In the genomic region with DNA sequence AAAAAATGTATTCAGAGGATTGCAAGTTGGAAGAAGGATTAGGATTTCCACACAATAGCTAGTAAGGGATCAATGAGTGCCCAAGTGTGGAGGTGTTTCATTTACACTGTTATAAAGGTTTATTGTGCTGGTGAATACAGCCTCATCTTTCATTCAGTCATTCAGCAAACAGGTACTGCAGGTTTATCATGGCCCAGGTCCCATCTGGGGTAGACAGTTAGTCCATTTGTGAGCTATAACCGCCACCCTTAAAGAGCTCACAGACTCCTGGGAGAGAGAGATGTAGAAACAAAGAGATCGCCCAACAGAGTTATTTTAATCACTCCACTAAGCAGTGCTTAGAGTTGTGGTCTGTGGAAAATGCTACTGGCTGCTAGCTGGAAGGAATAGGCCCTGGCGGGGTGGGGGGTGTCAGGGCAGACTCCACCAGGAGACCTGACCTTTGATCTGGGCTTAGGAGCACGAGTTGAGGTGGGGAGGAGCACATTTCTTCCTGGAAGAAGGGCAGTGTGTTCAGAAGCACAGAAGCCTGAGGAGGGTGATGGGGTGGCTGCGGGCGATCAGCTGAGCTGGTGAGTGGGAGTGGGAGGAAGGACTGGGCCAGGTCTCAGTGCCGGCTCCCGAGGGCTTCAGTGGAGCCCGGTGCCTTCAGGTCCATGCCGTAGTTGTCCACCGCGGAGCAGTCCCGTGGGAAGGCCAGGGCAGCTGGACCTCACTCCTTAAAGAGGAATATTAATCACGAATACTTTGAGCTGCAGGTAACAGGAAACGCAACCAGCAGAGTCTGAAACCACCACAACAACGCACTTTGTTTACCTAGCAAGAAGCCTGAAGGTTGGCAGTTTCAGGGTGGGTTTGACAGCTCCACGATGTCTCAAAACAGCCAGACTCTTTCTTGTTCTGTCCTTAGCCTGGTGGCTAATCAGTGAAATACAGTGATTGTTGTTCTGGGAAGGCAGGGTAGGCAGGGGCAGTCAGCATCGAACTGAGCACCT, we compare ENCODE assay signal across 8 cellular contexts. TPM values are rescaled to one million over a fixed set of nuclear protein-coding genes. Genes with fewer than 3 reads are reported as not detected.
DNase-seq lines count a peak whose midpoint lies in the region; ATAC-seq, FAIRE-seq and TF ChIP-seq lines count a peak whose summit lies in the region.
"Had no signal": no experiment of that assay in that cellular context is flagged by ENCODE, and none has a peak within 500 bp of the region (broad histone marks: within the 10 kb centered on the region; RNA-seq: fewer than 3 reads in every experiment).

No MANE protein-coding gene starts in this region.

- intact Hi-C loops in OCI-LY7 (cut with micrococcal nuclease; ENCODE audit: unreplicated experiment) (no loop called here), endothelial cell of umbilical vein (cut with micrococcal nuclease) (no loop called here), psoas muscle (cut with DNase I) (no loop called here)

- peaks cover 10% of the 10 kb centered on the region for H3K36me3 Mint-ChIP-seq in osteocyte (ENCODE audit: unreplicated experiment)
- H3K36me3 Mint-ChIP-seq: naive B cell had no signal

- DNase-seq in GM18507 (ENCODE audit: extremely low spot score, insufficient read length, low read depth) (no peak), OCI-LY7 (ENCODE audit: low spot score) (no peak), endothelial cell of umbilical vein (ENCODE audit: low read depth, low spot score) (no peak), psoas muscle (no peak), WERI-Rb-1 (no peak), osteocyte (ENCODE audit: extremely low spot score, unreplicated experiment) (no peak), NOMO-1 treated with dmso at 0.1 percent for 144 hours (lab: John Stamatoyannopoulos, UW; ENCODE audit: unreplicated experiment) (no peak)
- DNase-seq: naive B cell had no signal

- H3K27me3 Mint-ChIP-seq in osteocyte (ENCODE audit: unreplicated experiment), result no peaks in the 10 kb centered on the region
- H3K27me3 Mint-ChIP-seq: naive B cell had no signal

- no peaks in the 10 kb centered on the region for H3K9me1 ChIP-seq in endothelial cell of umbilical vein (replicated peaks; ENCODE audit: control insufficient read depth, extremely low read depth, insufficient read depth, low read length)

- H3K4me3 ChIP-seq in OCI-LY7 (ENCODE audit: low read depth, low read length, poor library complexity, severe bottlenecking) (no peak overlapping the region), endothelial cell of umbilical vein (replicated peaks in 1 of 3; ENCODE audit: insufficient read depth in 1 of 3, low read depth in 1 of 3, low read length in 3 of 3) (no peak overlapping the region), psoas muscle (no peak overlapping the region), WERI-Rb-1 (ENCODE audit: low read depth, low read length) (no peak overlapping the region)

- CTCF ChIA-PET in OCI-LY7 (lab: Charles Lee; ENCODE audit: unreplicated experiment) (no interaction called here), endothelial cell of umbilical vein (lab: Charles Lee) (interaction anchor here (1.0 to 2.5 kb wide), 2 partner anchors 11 to 17 kb away, joined by 4 to 8 read pairs; partner anchors contain the start of gene TOM1)

- no peak for TF ChIP-seq POLR2A in endothelial cell of umbilical vein (IDR thresholded peaks at IDR 0.05; ENCODE audit: low read depth, low read length)

- no peaks in the 10 kb centered on the region for H3K9me3 ChIP-seq in OCI-LY7 (ENCODE audit: low read length)
- H3K9me3 ChIP-seq in endothelial cell of umbilical vein (replicated peaks; ENCODE audit: control insufficient read depth, insufficient read depth, low read length), result no peaks in the 10 kb centered on the region
- H3K9me3 ChIP-seq in psoas muscle, result no peaks in the 10 kb centered on the region
- H3K9me3 ChIP-seq in WERI-Rb-1 (ENCODE audit: severe bottlenecking), result no peaks in the 10 kb centered on the region

- no peak overlapping the region for H3K27ac Mint-ChIP-seq in osteocyte (ENCODE audit: unreplicated experiment)

- no peak for ATAC-seq in psoas muscle

- H2AFZ ChIP-seq in OCI-LY7 (ENCODE audit: low read length) (no peak overlapping the region), endothelial cell of umbilical vein (ENCODE audit: low read depth, low read length) (no peak overlapping the region)

- dilution Hi-C loops in endothelial cell of umbilical vein (cut with MboI; ENCODE audit: extremely low pct_ligation_motif_present, low sequenced_read_pairs), result no loop called here

- H3K4me2 ChIP-seq in OCI-LY7 (ENCODE audit: low read length) (peak overlapping the region; percentile 25; the same call in 1 of the 2 replicates), endothelial cell of umbilical vein (ENCODE audit: insufficient read depth, low read length) (no peak overlapping the region)

- TF ChIP-seq CTCF in OCI-LY7 (conservative IDR thresholded peaks at IDR 0.05; ENCODE audit: low read length) (no peak), endothelial cell of umbilical vein (IDR thresholded peaks at IDR 0.05; ENCODE audit: extremely low read depth in 1 of 2, insufficient read depth in 1 of 2, low read depth in 1 of 2, low read length in 2 of 2) (no peak), psoas muscle (IDR thresholded peaks at IDR 0.05) (no peak), WERI-Rb-1 (IDR thresholded peaks at IDR 0.05; ENCODE audit: low read depth, low read length) (no peak), osteocyte (IDR thresholded peaks at IDR 0.05) (no peak)

- peaks cover 39% of the 10 kb centered on the region for H3K4me1 Mint-ChIP-seq in osteocyte (ENCODE audit: unreplicated experiment)

- BruUV-seq in OCI-LY7 (replicated peaks; lab: Mats Ljungman, UMichigan) (no TSS peak), endothelial cell of umbilical vein (replicated peaks; lab: Mats Ljungman, UMichigan) (no TSS peak)

- no peak overlapping the region for H3K4me3 Mint-ChIP-seq in osteocyte (ENCODE audit: unreplicated experiment)

- H3K36me3 ChIP-seq in OCI-LY7 (ENCODE audit: insufficient read depth, low read length), result no peaks in the 10 kb centered on the region
- no peaks in the 10 kb centered on the region for H3K36me3 ChIP-seq in endothelial cell of umbilical vein (ENCODE audit: control insufficient read depth in 2 of 2, extremely low read depth in 1 of 2, insufficient read depth in 2 of 2, low read length in 2 of 2)
- peaks cover 0 to 17% of the 10 kb centered on the region in 2 donors for H3K36me3 ChIP-seq in psoas muscle (ENCODE audit: insufficient read depth in 1 of 2, low read depth in 1 of 2)
- no peaks in the 10 kb centered on the region for H3K36me3 ChIP-seq in WERI-Rb-1

- H3K9ac ChIP-seq in endothelial cell of umbilical vein (replicated peaks; ENCODE audit: extremely low read depth, insufficient read depth, low read length), result no peak overlapping the region

- H3K27ac ChIP-seq in OCI-LY7 (ENCODE audit: low read depth, low read length, poor library complexity, severe bottlenecking), result no peak overlapping the region
- H3K27ac ChIP-seq in endothelial cell of umbilical vein (ENCODE audit: insufficient read depth, low read depth, low read length), result peak overlapping the region; percentile 15
- peak overlapping the region; percentile 95 for H3K27ac ChIP-seq in psoas muscle
- no peak overlapping the region for H3K27ac ChIP-seq in WERI-Rb-1

- WGBS in psoas muscle, 3 donors, result 66 to 76% (median 73%) methylated on average over 18 of the region's 18 CpGs

- no peaks in the 10 kb centered on the region for H3K9me2 ChIP-seq in OCI-LY7 (ENCODE audit: insufficient read depth, low read length)

- no peaks in the 10 kb centered on the region for H3K79me2 ChIP-seq in OCI-LY7 (ENCODE audit: insufficient read depth, low read depth, low read length)
- H3K79me2 ChIP-seq in endothelial cell of umbilical vein (ENCODE audit: control insufficient read depth, insufficient read depth, low read length), result peaks cover 25% of the 10 kb centered on the region

- FAIRE-seq in GM18507 (lab: Jason Lieb, UNC) (peak; percentile 63), endothelial cell of umbilical vein (lab: Jason Lieb, UNC) (no peak)

- no peaks in the 10 kb centered on the region for H3K27me3 ChIP-seq in endothelial cell of umbilical vein (ENCODE audit: control insufficient read depth in 2 of 2, insufficient read depth in 2 of 2, low read length in 2 of 2)
- H3K27me3 ChIP-seq in psoas muscle (ENCODE audit: insufficient read depth in 3 of 3, low read length in 2 of 3), result no peaks in the 10 kb centered on the region
- H3K27me3 ChIP-seq in WERI-Rb-1 (ENCODE audit: insufficient read depth, low read depth, severe bottlenecking), result no peaks in the 10 kb centered on the region

- no peaks in the 10 kb centered on the region for H4K20me1 ChIP-seq in OCI-LY7 (ENCODE audit: insufficient read depth, low read length)
- no peaks in the 10 kb centered on the region for H4K20me1 ChIP-seq in endothelial cell of umbilical vein (replicated peaks; ENCODE audit: control insufficient read depth, extremely low read depth, insufficient read depth, low read length)

- H3K9me3 Mint-ChIP-seq in osteocyte (ENCODE audit: unreplicated experiment), result no peaks in the 10 kb centered on the region
- H3K9me3 Mint-ChIP-seq: naive B cell had no signal

- POLR2A ChIA-PET in OCI-LY7 (lab: Charles Lee), result interaction anchor here (0.6 to 0.7 kb wide), 3 partner anchors 13 to 1794 kb away, joined by 4 to 6 read pairs (median 5); no protein-coding TSS in a partner anchor
- POLR2A ChIA-PET in endothelial cell of umbilical vein (lab: Charles Lee), result interaction anchor here (1.1 kb wide), 1 partner anchor 11 kb away, joined by 3 read pairs; the partner anchor contains the start of gene TOM1

- peaks cover 51% of the 10 kb centered on the region for H3K4me1 ChIP-seq in OCI-LY7 (ENCODE audit: insufficient read depth, low read length, poor library complexity, severe bottlenecking)
- peaks cover 59% of the 10 kb centered on the region for H3K4me1 ChIP-seq in endothelial cell of umbilical vein (ENCODE audit: control insufficient read depth, extremely low read depth, insufficient read depth, low read length)
- H3K4me1 ChIP-seq in psoas muscle, result peaks cover 96% of the 10 kb centered on the region

RNA-seq across cellular contexts. Expression of gene TOM1, which starts 11.2 kb away (rescaled TPM):
- 14.6 and 22.7 TPM in 2 replicates for total RNA-seq in OCI-LY7 (2014; rRNA removed; shearing (Covaris generic))
- total RNA-seq in OCI-LY7 (2022) (24.4 and 30.6 TPM in 2 replicates), endothelial cell of umbilical vein (36.4 and 44.5 TPM in 2 replicates), psoas muscle (100 to 1,000 TPM in 3 of 4 donors, 10 to 100 TPM in 1; 91.7 to 187 (median 156) TPM), osteocyte (55.5 and 57.6 TPM in 2 replicates)
- polyA plus RNA-seq in endothelial cell of umbilical vein (74.4 and 74.6 TPM in 2 replicates), psoas muscle (100 to 1,000 TPM in 1 of 3 donors, 10 to 100 TPM in 2; 69.7 to 116 (median 92.4) TPM)
- polyA plus RNA-seq in endothelial cell of umbilical vein (2011; cell fraction: cytosol; rRNA removed), result 64.6 and 74.8 TPM in 2 replicates
- 57.8 and 92.1 TPM in 2 replicates for polyA plus RNA-seq in endothelial cell of umbilical vein (2011; cell fraction: nucleus; rRNA removed)
- polyA plus RNA-seq in endothelial cell of umbilical vein (2012), result 38.9 and 41.3 TPM in 2 replicates
- polyA minus RNA-seq in endothelial cell of umbilical vein, result 100 and 123 TPM in 2 replicates
- 12.3 TPM for polyA minus RNA-seq in endothelial cell of umbilical vein (2011; cell fraction: cytosol; rRNA and poly(A)+ RNA removed)
- polyA minus RNA-seq in endothelial cell of umbilical vein (2011; cell fraction: nucleus; rRNA and poly(A)+ RNA removed), result 59.4 and 79.5 TPM in 2 replicates

RNA-seq across cellular contexts. Expression of gene HMGXB4, which starts 53.6 kb away (rescaled TPM):
- total RNA-seq in OCI-LY7 (2014; rRNA removed; shearing (Covaris generic)), result 25.0 and 25.2 TPM in 2 replicates
- 46.9 and 50.2 TPM in 2 replicates for total RNA-seq in OCI-LY7 (2022)
- total RNA-seq in endothelial cell of umbilical vein, result 29.5 and 30.5 TPM in 2 replicates
- 11.1 and 12.2 TPM in 2 replicates for polyA plus RNA-seq in endothelial cell of umbilical vein
- 15.1 and 16.1 TPM in 2 replicates for polyA plus RNA-seq in endothelial cell of umbilical vein (2011; cell fraction: cytosol; rRNA removed)
- 28.3 and 44.3 TPM in 2 replicates for polyA plus RNA-seq in endothelial cell of umbilical vein (2011; cell fraction: nucleus; rRNA removed)
- 15.4 and 19.6 TPM in 2 replicates for polyA plus RNA-seq in endothelial cell of umbilical vein (2012)
- 38.6 and 43.1 TPM in 2 replicates for polyA minus RNA-seq in endothelial cell of umbilical vein
- polyA minus RNA-seq in endothelial cell of umbilical vein (2011; cell fraction: cytosol; rRNA and poly(A)+ RNA removed), result 10.9 TPM
- 72.8 and 106 TPM in 2 replicates for polyA minus RNA-seq in endothelial cell of umbilical vein (2011; cell fraction: nucleus; rRNA and poly(A)+ RNA removed)
- 10 to 100 TPM in 3 of 4 donors, 1 to 10 TPM in 1; 7.1 to 12.4 (median 11.3) TPM for total RNA-seq in psoas muscle
- 1 to 10 TPM; 6.0 to 9.7 (median 6.5) TPM for polyA plus RNA-seq in psoas muscle
- total RNA-seq in osteocyte, result 25.7 and 26.8 TPM in 2 replicates

Comparison
In these comparisons a context has a peak if more than half of its experiments do, and no peak if none do; other contexts are left out.
1. H3K27ac ChIP-seq: peak in endothelial cell of umbilical vein (single experiment) and psoas muscle (single experiment); none in OCI-LY7 (single experiment) and WERI-Rb-1 (single experiment).